Comparison of ENCODE assay signal across 25 cellular contexts in the genomic region with DNA sequence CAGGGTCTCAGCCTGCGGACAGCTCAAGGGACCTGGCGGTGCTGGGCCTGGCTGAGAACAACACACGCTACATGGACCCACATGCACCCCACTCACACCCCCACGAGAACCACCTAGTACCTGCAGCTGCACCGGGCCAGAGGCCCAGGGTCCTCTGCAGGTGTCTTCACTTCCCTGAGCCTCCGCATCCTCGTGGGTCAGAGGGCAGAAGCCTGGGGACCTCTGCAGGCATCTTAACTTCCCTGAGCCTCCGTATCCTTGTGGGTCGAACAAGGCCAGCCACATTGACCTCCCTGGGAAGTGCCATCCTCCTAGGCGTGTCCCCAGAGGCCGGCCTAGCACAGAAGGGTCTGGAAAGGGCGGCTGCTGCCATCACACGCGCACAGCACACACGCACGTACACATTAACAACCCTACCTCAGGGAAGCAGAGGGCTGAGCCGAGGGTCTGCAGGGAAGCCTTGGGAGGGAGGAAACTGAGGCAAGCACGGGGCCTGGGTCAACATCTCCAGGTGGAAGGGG.
DNase-seq lines count a peak whose midpoint lies in the region; ATAC-seq, FAIRE-seq and TF ChIP-seq lines count a peak whose summit lies in the region.
"Had no signal": no experiment of that assay in that cellular context is flagged by ENCODE, and none has a peak within 500 bp of the region (broad histone marks: within the 10 kb centered on the region; RNA-seq: fewer than 3 reads in every experiment).

No MANE protein-coding gene starts in this region.

- TF ChIP-seq CTCF in left ventricle myocardium inferior (IDR thresholded peaks at IDR 0.05; ENCODE audit: borderline replicate concordance) (no peak), HepG2 (CRISPR knock-in tag; IDR thresholded peaks at IDR 0.05) (no peak)
- no peak for TF ChIP-seq CTCF in CD4-positive, alpha-beta T cell (IDR thresholded peaks at IDR 0.05)

- H3K9me3 ChIP-seq in left ventricle myocardium inferior (replicated peaks) (no peaks in the 10 kb centered on the region), HepG2 (ENCODE audit: low read length) (no peaks in the 10 kb centered on the region)
- H3K9me3 ChIP-seq in CD4-positive, alpha-beta T cell (ENCODE audit: control insufficient read depth, low read length): no peaks in the 10 kb centered on the region
- H3K9me3 ChIP-seq: A549, HAP-1, MG63, SJSA1 had no signal

- no peak for FAIRE-seq in HepG2 (lab: Jason Lieb, UNC)
- FAIRE-seq: A549, GM12891, HTR-8/SVneo, RCC 7860 had no signal

- H3K4me3 Mint-ChIP-seq in CD4-positive, alpha-beta T cell: no peak overlapping the region
- H3K4me3 Mint-ChIP-seq: CD8-positive, alpha-beta memory T cell; HFFc6 had no signal

- H2AFZ ChIP-seq in HepG2 (ENCODE audit: low read length): no peak overlapping the region

- H3K9ac ChIP-seq in HepG2 (ENCODE audit: insufficient read depth, low read depth, low read length): no peak overlapping the region

- WGBS in HepG2 (ENCODE audit: low lambda C conversion rate): 55% methylated on average over 18 of the region's 18 CpGs

- peaks cover 44% of the 10 kb centered on the region for H3K4me1 ChIP-seq in left ventricle myocardium inferior
- 0 out of 2 replicates have a peak, but pooled peaks cover 5% of the 10 kb centered on the region for H3K4me1 ChIP-seq in HepG2 (ENCODE audit: insufficient read depth, low read length)
- H3K4me1 ChIP-seq: A549, HAP-1, SJSA1 had no signal

- H3K27ac Mint-ChIP-seq in CD4-positive, alpha-beta T cell: no peak overlapping the region
- H3K27ac Mint-ChIP-seq: CD8-positive, alpha-beta memory T cell; HFFc6 had no signal

- H3K4me3 ChIP-seq in left ventricle myocardium inferior (no peak overlapping the region), HepG2 (replicated peaks in 1 of 3; ENCODE audit: insufficient read depth in 1 of 3, low read depth in 2 of 3, low read length in 3 of 3) (no peak overlapping the region)
- H3K4me3 ChIP-seq: A549, HAP-1, MG63, SJSA1 had no signal

- intact Hi-C loops in left cardiac atrium (cut with DNase I) (no loop called here), left ventricle myocardium inferior (cut with micrococcal nuclease) (no loop called here), HepG2 (cut with micrococcal nuclease; ENCODE audit: unreplicated experiment) (no loop called here), posterior vena cava (cut with DNase I) (no loop called here)
- intact Hi-C loops in CD4-positive, alpha-beta T cell (cut with DNase I, micrococcal nuclease): no loop called here

- TF ChIP-seq EP300 in HepG2 (IDR thresholded peaks at IDR 0.05; ENCODE audit: low read depth in 2 of 2, low read length in 2 of 2): no peak
- no peak for TF ChIP-seq EP300 in HepG2 (CRISPR knock-in tag; IDR thresholded peaks at IDR 0.05; ENCODE audit: borderline replicate concordance)

- no peaks in the 10 kb centered on the region for H4K20me1 ChIP-seq in HepG2 (ENCODE audit: insufficient read depth, low read length)

- POLR2A ChIA-PET in HepG2 (lab: Yijun Ruan, JAX): interaction anchor here (0.6 to 0.9 kb wide), 2 partner anchors 60 to 193 kb away, joined by 3 read pairs; no protein-coding TSS in a partner anchor
- POLR2A ChIA-PET in CD4-positive, alpha-beta T cell (lab: Charles Lee): no interaction called here

- TF ChIP-seq POLR2A in HepG2 (IDR thresholded peaks at IDR 0.05; ENCODE audit: insufficient read depth in 1 of 2, low read depth in 2 of 2, low read length in 2 of 2): no peak

- in situ Hi-C loops in HepG2 (cut with HindIII; ENCODE audit: extremely low pct_ligation_motif_present, low pct_unique_long_range_greater_than_20kb) (no loop called here), ACHN (cut with HindIII; ENCODE audit: low pct_ligation_motif_present, low pct_unique_long_range_greater_than_20kb, low sequenced_read_pairs) (no loop called here)

- TF ChIP-seq RAD21 in HepG2 (CRISPR knock-in tag; IDR thresholded peaks at IDR 0.05): no peak

- no peaks in the 10 kb centered on the region for H3K4me1 Mint-ChIP-seq in CD4-positive, alpha-beta T cell (ENCODE audit: low read depth)
- H3K4me1 Mint-ChIP-seq: CD8-positive, alpha-beta memory T cell had no signal

- H3K27me3 ChIP-seq in left ventricle myocardium inferior (ENCODE audit: low read depth) (peaks cover 4% of the 10 kb centered on the region), HepG2 (ENCODE audit: control insufficient read depth in 1 of 2, insufficient read depth in 2 of 2, low read length in 2 of 2) (peaks cover 27 to 93% of the 10 kb centered on the region in 2 experiments)
- H3K27me3 ChIP-seq in CD4-positive, alpha-beta T cell (ENCODE audit: control insufficient read depth, insufficient read depth, low read length): no peaks in the 10 kb centered on the region
- H3K27me3 ChIP-seq: MG63, SJSA1 had no signal

- no TSS peak for BruUV-seq in HepG2 (replicated peaks; lab: Mats Ljungman, UMichigan)

- peak; percentile 11 for DNase-seq in left cardiac atrium
- DNase-seq in left ventricle myocardium inferior: no peak
- DNase-seq in HepG2 (ENCODE audit: low spot score): no peak
- peak; percentile 41 for DNase-seq in posterior vena cava (ENCODE audit: low spot score)
- no peak for DNase-seq in inferior parietal cortex (ENCODE audit: extremely low spot score)
- DNase-seq in CD4-positive, alpha-beta T cell: no peak
- no peak for DNase-seq in ACHN
- DNase-seq: C1 segment of cervical spinal cord, DMS79 treated with DMSO at 0.1 percent for 48 hours, GF-D8, GOT3, HFFc6, KBM-7, MG63, NCI-H2029, NCI-H446, NCI-H524 treated with DMSO at 0.1 percent for 48 hours, NCI-H774 had no signal

- no peak overlapping the region for H3K4me2 ChIP-seq in HepG2 (ENCODE audit: low read depth, low read length)
- H3K4me2 ChIP-seq: A549 had no signal

- H3K36me3 ChIP-seq in left ventricle myocardium inferior (no peaks in the 10 kb centered on the region), HepG2 (replicated peaks in 1 of 2; ENCODE audit: control insufficient read depth in 1 of 2, insufficient read depth in 2 of 2, low read length in 2 of 2) (no peaks in the 10 kb centered on the region)
- H3K36me3 ChIP-seq: HAP-1, MG63, SJSA1 had no signal

- H3K27ac ChIP-seq in left ventricle myocardium inferior (replicated peaks) (no peak overlapping the region), HepG2 (ENCODE audit: extremely low read length, insufficient read depth, low read length) (no peak overlapping the region)
- no peak overlapping the region for H3K27ac ChIP-seq in CD4-positive, alpha-beta T cell (ENCODE audit: low read depth, low read length)
- H3K27ac ChIP-seq: A549, SJSA1 had no signal

- H3K36me3 Mint-ChIP-seq in CD4-positive, alpha-beta T cell (ENCODE audit: low read depth): no peaks in the 10 kb centered on the region
- H3K36me3 Mint-ChIP-seq: CD8-positive, alpha-beta memory T cell had no signal

- H3K9me3 Mint-ChIP-seq in CD4-positive, alpha-beta T cell: no peaks in the 10 kb centered on the region
- H3K9me3 Mint-ChIP-seq: CD8-positive, alpha-beta memory T cell; HFFc6 had no signal

- no peaks in the 10 kb centered on the region for H3K27me3 Mint-ChIP-seq in CD4-positive, alpha-beta T cell

- ATAC-seq in left cardiac atrium (no peak), HepG2 (no peak; the same call in 2 of the 3 replicates)
- no peak for ATAC-seq in CD4-positive, alpha-beta T cell (ENCODE audit: poor library complexity)

- no peaks in the 10 kb centered on the region for H3K79me2 ChIP-seq in HepG2 (ENCODE audit: insufficient read depth, low read length)

- CTCF ChIA-PET in HepG2 (lab: Yijun Ruan, JAX; ENCODE audit: low intra/inter-chr PET ratio, low total read pairs): no interaction called here
- CTCF ChIA-PET in CD4-positive, alpha-beta T cell (lab: Charles Lee): no interaction called here

TF ChIP-seq in HepG2, 621 proteins besides CTCF, POLR2A, EP300 and RAD21:
- TF ChIP-seq NCOA2 (CRISPR knock-in tag; IDR thresholded peaks at IDR 0.05) (no peak), RFX5 (IDR thresholded peaks at IDR 0.05; ENCODE audit: low read depth, low read length) (no peak), MYC (CRISPR knock-in tag; IDR thresholded peaks at IDR 0.05; ENCODE audit: borderline replicate concordance) (peak; percentile 3; the same call in 1 of the 2 replicates), SETDB1 (CRISPR knock-in tag; IDR thresholded peaks at IDR 0.05; ENCODE audit: borderline replicate concordance) (no peak), TEAD3 (CRISPR knock-in tag; optimal IDR thresholded peaks at IDR 0.05; ENCODE audit: borderline replicate concordance) (no peak), ZNF543 (CRISPR knock-in tag; IDR thresholded peaks at IDR 0.05) (no peak), MZF1 (CRISPR knock-in tag; IDR thresholded peaks at IDR 0.05; ENCODE audit: borderline replicate concordance) (no peak), MIER3 (CRISPR knock-in tag; IDR thresholded peaks at IDR 0.05; ENCODE audit: borderline replicate concordance) (no peak)

Comparison
In these comparisons a context has a peak if more than half of its experiments do, and no peak if none do; other contexts are left out.
1. DNase-seq: peak in left cardiac atrium (single experiment) and posterior vena cava (single experiment); none in left ventricle myocardium inferior (single experiment), HepG2 (single experiment), inferior parietal cortex (single experiment), CD4-positive, alpha-beta T cell (0 of 10) and ACHN (single experiment).